In the genomic region with DNA sequence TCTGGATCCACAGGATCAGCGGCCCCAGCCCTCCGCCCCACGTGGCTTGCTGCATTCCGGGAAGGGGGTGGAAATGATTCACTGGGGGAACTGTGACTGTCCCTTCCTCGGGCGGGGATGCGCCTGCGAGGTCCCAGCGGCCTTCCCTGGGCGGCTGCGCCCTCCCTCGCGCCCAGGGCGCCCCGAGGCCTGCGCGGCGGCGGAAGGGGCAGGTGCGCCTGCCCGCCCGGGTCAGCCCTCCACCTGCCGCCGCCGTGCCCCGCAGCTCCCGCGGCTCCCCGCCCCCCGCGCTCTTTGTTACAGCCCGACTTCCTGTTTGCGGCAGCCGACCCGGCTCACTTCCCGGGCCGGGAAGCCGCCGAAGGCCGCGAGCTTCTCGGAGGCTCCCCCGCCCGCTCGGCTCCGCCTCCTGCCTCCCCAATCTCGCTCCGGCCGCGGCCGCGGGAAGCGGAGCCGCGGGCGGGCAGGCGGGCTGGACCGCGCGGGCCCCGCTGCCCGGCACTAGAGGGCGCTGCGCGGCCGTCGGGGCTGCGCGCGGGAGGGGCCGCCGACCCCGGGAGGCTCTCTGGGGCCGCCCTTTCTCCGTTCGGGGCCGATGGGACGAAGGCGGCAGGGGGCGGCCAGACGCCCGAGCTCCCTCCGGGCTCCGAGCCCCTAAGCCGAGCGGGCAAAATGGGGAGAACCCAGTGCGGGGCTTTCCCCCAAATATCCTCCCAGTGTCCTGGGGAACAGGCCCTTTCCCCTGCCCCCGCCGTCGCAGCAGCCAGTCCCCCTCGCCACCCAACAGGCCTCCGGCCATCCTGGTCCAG, we compare ENCODE assay signal across 1 cellular context.
TF ChIP-seq lines count a peak whose summit lies in the region.

No MANE protein-coding gene starts in this region.

TF ChIP-seq in HEK293, 187 proteins besides CTCF, POLR2A, EP300 and RAD21 (continued from another document and continues in another):
- TF ChIP-seq, protein P1, sequence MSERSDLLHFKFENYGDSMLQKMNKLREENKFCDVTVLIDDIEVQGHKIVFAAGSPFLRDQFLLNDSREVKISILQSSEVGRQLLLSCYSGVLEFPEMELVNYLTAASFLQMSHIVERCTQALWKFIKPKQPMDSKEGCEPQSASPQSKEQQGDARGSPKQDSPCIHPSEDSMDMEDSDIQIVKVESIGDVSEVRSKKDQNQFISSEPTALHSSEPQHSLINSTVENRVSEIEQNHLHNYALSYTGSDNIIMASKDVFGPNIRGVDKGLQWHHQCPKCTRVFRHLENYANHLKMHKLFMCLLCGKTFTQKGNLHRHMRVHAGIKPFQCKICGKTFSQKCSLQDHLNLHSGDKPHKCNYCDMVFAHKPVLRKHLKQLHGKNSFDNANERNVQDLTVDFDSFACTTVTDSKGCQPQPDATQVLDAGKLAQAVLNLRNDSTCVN (tag by site-specific recombination; optimal IDR thresholded peaks at IDR 0.05), result peak; percentile 63
- TF ChIP-seq GLIS2 (tag by site-specific recombination; IDR thresholded peaks at IDR 0.05) (peak; percentile 72), ZNF768 (tag by site-specific recombination; IDR thresholded peaks at IDR 0.05) (no peak), GFI1B (tag by site-specific recombination; IDR thresholded peaks at IDR 0.05) (no peak), WT1 (tag by site-specific recombination; IDR thresholded peaks at IDR 0.05) (no peak), ZNF19 (tag by site-specific recombination; IDR thresholded peaks at IDR 0.05; ENCODE audit: low read depth) (no peak), SETDB1 (IDR thresholded peaks at IDR 0.05; ENCODE audit: insufficient read length, low read length) (no peak), ZBTB11 (tag by site-specific recombination; conservative IDR thresholded peaks at IDR 0.05; ENCODE audit: low read depth) (peak; percentile 41; the same call in 1 of the 2 replicates), ZBTB8A (tag by site-specific recombination; IDR thresholded peaks at IDR 0.05) (peak; percentile 70), SALL2 (tag by site-specific recombination; IDR thresholded peaks at IDR 0.05; ENCODE audit: borderline replicate concordance) (no peak), KLF1 (tag by site-specific recombination; IDR thresholded peaks at IDR 0.05) (no peak), GLIS1 (tag by site-specific recombination; IDR thresholded peaks at IDR 0.05) (peak; percentile 57), OSR2 (tag by site-specific recombination; IDR thresholded peaks at IDR 0.05) (no peak), ZNF48 (tag by site-specific recombination; IDR thresholded peaks at IDR 0.05) (no peak), PATZ1 (tag by site-specific recombination; IDR thresholded peaks at IDR 0.05) (peak; percentile 43; the same call in 1 of the 2 replicates), ZNF341 (tag by site-specific recombination; IDR thresholded peaks at IDR 0.05; ENCODE audit: low read depth) (no peak; the same call in 1 of the 2 replicates), SCRT1 (tag by site-specific recombination; IDR thresholded peaks at IDR 0.05; ENCODE audit: borderline replicate concordance) (no peak), ZXDB (tag by site-specific recombination; IDR thresholded peaks at IDR 0.05) (peak; percentile 33; the same call in 1 of the 2 replicates), ZNF76 (tag by site-specific recombination; IDR thresholded peaks at IDR 0.05; ENCODE audit: borderline replicate concordance, low read depth) (0 out of 2 replicates have a peak, but pooled peaks have one; percentile 20), ZNF394 (tag by site-specific recombination; IDR thresholded peaks at IDR 0.05; ENCODE audit: borderline replicate concordance) (no peak), ZNF302 (tag by site-specific recombination; IDR thresholded peaks at IDR 0.05; ENCODE audit: low read depth) (no peak), REPIN1 (tag by site-specific recombination; IDR thresholded peaks at IDR 0.05; ENCODE audit: low read depth) (no peak), ZBTB10 (tag by site-specific recombination; IDR thresholded peaks at IDR 0.05) (no peak), ZNF792 (tag by site-specific recombination; IDR thresholded peaks at IDR 0.05) (no peak), ZNF707 (tag by site-specific recombination; IDR thresholded peaks at IDR 0.05) (no peak), ZNF580 (tag by site-specific recombination; IDR thresholded peaks at IDR 0.05) (no peak), ZNF585B (tag by site-specific recombination; IDR thresholded peaks at IDR 0.05) (no peak), SP2 (tag by site-specific recombination; IDR thresholded peaks at IDR 0.05) (peak; percentile 54; the same call in 1 of the 2 replicates), ZNF121 (tag by site-specific recombination; IDR thresholded peaks at IDR 0.05) (no peak)
- TF ChIP-seq, protein P2, sequence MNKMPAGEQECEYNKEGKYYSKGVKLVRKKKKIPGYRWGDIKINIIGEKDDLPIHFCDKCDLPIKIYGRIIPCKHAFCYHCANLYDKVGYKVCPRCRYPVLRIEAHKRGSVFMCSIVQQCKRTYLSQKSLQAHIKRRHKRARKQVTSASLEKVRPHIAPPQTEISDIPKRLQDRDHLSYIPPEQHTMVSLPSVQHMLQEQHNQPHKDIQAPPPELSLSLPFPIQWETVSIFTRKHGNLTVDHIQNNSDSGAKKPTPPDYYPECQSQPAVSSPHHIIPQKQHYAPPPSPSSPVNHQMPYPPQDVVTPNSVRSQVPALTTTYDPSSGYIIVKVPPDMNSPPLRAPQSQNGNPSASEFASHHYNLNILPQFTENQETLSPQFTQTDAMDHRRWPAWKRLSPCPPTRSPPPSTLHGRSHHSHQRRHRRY (tag by site-specific recombination; IDR thresholded peaks at IDR 0.05), result no peak
- TF ChIP-seq, protein P3, sequence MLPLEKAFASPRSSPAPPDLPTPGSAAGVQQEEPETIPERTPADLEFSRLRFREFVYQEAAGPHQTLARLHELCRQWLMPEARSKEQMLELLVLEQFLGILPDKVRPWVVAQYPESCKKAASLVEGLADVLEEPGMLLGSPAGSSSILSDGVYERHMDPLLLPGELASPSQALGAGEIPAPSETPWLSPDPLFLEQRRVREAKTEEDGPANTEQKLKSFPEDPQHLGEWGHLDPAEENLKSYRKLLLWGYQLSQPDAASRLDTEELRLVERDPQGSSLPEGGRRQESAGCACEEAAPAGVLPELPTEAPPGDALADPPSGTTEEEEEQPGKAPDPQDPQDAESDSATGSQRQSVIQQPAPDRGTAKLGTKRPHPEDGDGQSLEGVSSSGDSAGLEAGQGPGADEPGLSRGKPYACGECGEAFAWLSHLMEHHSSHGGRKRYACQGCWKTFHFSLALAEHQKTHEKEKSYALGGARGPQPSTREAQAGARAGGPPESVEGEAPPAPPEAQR (tag by site-specific recombination; IDR thresholded peaks at IDR 0.05), result no peak
- TF ChIP-seq, protein P4, sequence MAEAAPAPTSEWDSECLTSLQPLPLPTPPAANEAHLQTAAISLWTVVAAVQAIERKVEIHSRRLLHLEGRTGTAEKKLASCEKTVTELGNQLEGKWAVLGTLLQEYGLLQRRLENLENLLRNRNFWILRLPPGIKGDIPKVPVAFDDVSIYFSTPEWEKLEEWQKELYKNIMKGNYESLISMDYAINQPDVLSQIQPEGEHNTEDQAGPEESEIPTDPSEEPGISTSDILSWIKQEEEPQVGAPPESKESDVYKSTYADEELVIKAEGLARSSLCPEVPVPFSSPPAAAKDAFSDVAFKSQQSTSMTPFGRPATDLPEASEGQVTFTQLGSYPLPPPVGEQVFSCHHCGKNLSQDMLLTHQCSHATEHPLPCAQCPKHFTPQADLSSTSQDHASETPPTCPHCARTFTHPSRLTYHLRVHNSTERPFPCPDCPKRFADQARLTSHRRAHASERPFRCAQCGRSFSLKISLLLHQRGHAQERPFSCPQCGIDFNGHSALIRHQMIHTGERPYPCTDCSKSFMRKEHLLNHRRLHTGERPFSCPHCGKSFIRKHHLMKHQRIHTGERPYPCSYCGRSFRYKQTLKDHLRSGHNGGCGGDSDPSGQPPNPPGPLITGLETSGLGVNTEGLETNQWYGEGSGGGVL (tag by site-specific recombination; IDR thresholded peaks at IDR 0.05), result peak; percentile 55; the same call in 1 of the 2 replicates
- TF ChIP-seq, protein P5, sequence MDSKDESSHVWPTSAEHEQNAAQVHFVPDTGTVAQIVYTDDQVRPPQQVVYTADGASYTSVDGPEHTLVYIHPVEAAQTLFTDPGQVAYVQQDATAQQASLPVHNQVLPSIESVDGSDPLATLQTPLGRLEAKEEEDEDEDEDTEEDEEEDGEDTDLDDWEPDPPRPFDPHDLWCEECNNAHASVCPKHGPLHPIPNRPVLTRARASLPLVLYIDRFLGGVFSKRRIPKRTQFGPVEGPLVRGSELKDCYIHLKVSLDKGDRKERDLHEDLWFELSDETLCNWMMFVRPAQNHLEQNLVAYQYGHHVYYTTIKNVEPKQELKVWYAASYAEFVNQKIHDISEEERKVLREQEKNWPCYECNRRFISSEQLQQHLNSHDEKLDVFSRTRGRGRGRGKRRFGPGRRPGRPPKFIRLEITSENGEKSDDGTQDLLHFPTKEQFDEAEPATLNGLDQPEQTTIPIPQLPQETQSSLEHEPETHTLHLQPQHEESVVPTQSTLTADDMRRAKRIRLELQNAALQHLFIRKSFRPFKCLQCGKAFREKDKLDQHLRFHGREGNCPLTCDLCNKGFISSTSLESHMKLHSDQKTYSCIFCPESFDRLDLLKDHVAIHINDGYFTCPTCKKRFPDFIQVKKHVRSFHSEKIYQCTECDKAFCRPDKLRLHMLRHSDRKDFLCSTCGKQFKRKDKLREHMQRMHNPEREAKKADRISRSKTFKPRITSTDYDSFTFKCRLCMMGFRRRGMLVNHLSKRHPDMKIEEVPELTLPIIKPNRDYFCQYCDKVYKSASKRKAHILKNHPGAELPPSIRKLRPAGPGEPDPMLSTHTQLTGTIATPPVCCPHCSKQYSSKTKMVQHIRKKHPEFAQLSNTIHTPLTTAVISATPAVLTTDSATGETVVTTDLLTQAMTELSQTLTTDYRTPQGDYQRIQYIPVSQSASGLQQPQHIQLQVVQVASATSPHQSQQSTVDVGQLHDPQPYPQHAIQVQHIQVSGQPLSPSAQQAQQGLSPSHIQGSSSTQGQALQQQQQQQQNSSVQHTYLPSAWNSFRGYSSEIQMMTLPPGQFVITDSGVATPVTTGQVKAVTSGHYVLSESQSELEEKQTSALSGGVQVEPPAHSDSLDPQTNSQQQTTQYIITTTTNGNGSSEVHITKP (tag by site-specific recombination; IDR thresholded peaks at IDR 0.05), result peak; percentile 83
- TF ChIP-seq, protein P6, sequence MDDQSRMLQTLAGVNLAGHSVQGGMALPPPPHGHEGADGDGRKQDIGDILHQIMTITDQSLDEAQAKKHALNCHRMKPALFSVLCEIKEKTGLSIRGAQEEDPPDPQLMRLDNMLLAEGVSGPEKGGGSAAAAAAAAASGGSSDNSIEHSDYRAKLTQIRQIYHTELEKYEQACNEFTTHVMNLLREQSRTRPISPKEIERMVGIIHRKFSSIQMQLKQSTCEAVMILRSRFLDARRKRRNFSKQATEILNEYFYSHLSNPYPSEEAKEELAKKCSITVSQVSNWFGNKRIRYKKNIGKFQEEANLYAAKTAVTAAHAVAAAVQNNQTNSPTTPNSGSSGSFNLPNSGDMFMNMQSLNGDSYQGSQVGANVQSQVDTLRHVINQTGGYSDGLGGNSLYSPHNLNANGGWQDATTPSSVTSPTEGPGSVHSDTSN (CRISPR knock-in tag; IDR thresholded peaks at IDR 0.05), result no peak
